29 cellular contexts compared by ENCODE assay signal in the genomic region with DNA sequence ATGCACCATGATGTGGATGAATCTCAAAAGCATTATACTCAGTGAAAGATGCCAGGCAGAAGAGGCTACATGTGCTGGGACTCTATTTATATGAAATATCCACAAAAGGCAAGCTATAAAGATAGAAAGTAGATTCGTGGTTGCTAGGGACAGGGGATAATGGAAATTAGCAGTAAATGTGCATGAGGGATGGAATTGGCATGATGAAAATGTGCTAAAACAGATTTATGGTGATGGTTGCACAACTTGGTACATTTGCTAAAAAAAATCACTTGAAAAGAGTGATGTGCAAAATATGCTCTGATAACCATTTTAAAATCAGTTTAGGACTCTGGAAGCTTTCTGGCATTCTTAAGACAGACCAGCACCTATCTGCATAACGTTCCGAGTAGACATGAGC.
"Had no signal": no experiment of that assay in that cellular context is flagged by ENCODE, and none has a peak within 500 bp of the region (broad histone marks: within the 10 kb centered on the region; RNA-seq: fewer than 3 reads in every experiment).

No MANE protein-coding gene starts in this region.

- H3K4me1 ChIP-seq: Peyer's patch had no signal

- H3K27ac ChIP-seq: cardiac muscle cell, Peyer's patch, RWPE1 had no signal

- H3K9me3 ChIP-seq: Peyer's patch had no signal

- ATAC-seq: activated CD4-positive, alpha-beta T cell treated with anti-CD3 and anti-CD28 coated beads for 36 hours; activated CD4-positive, CD25-positive, alpha-beta regulatory T cell treated with anti-CD3 and anti-CD28 coated beads, Interleukin-2, amount 50 U/mL, for 24 hours; activated CD8-positive, alpha-beta T cell treated with anti-CD3 and anti-CD28 coated beads, Interleukin-2, amount 10 ng/mL, durations not matched to agents 7 days and 5 days; activated naive CD8-positive, alpha-beta T cell treated with anti-CD3 and anti-CD28 coated beads, Interleukin-2, amount 50 U/mL, for 24 hours; Right ventricle myocardium inferior had no signal

- H3K27me3 ChIP-seq: cardiac muscle cell, MG63, Peyer's patch had no signal

- H3K36me3 ChIP-seq: cardiac muscle cell, MG63, Peyer's patch had no signal

- H3K4me3 ChIP-seq: cardiac muscle cell, MG63, Peyer's patch had no signal

- DNase-seq: activated CD4-positive, alpha-beta T cell treated with anti-CD3 and anti-CD28 coated beads for 36 hours; activated CD4-positive, alpha-beta T cell treated with anti-CD3 and anti-CD28 coated beads, Interleukin-2, amount 10 ng/mL, durations not matched to agents 7 days and 5 days; activated CD4-positive, alpha-beta T cell treated with anti-CD3 and anti-CD28 coated beads, Interleukin-2, amount 50 U/mL, for 48 hours; activated CD8-positive, alpha-beta T cell treated with anti-CD3 and anti-CD28 coated beads, Interleukin-2, amount 10 ng/mL, durations not matched to agents 7 days and 5 days; activated effector memory CD4-positive, alpha-beta T cell treated with Interleukin-2 at 50 U/mL for 16 hours; activated naive CD4-positive, alpha-beta T cell treated with anti-CD3 and anti-CD28 coated beads, Interleukin-2, amount 10 ng/mL, durations not matched to agents 7 days and 5 days; activated naive CD8-positive, alpha-beta T cell treated with anti-CD3 and anti-CD28 coated beads, Interleukin-2, amount 50 U/mL, for 24 hours; activated T-cell treated with anti-CD3 and anti-CD28 coated beads, Interleukin-2, amount 50 U/mL, for 48 hours; amniotic stem cell; aorta; Kasumi-1; KG1; MG63; NCI-H1048; NCI-H1105 treated with DMSO at 0.1 percent for 48 hours; NCI-H1436; NCI-H1694; NCI-H1930; NCI-H2081 treated with DMSO at 0.1 percent for 48 hours; NCI-H226; NCI-H446 treated with DMSO at 0.1 percent for 48 hours; NCI-H524; NCI-H69; Peyer's patch; SIG-M5 had no signal
